ENCODE assay signal across 9 cellular contexts in genomic region chr9:92098638-92099037, GRCh38. TPM values are rescaled to one million over a fixed set of nuclear protein-coding genes. Genes with fewer than 3 reads are reported as not detected.
DNase-seq lines count a peak whose midpoint lies in the region; ATAC-seq and TF ChIP-seq lines count a peak whose summit lies in the region.
"Had no signal": no experiment of that assay in that cellular context is flagged by ENCODE, and none has a peak within 500 bp of the region (broad histone marks: within the 10 kb centered on the region; RNA-seq: fewer than 3 reads in every experiment).

No MANE protein-coding gene starts in this region.

- H3K27me3 Mint-ChIP-seq in activated naive CD4-positive, alpha-beta T cell treated with anti-CD3 and anti-CD28 coated beads, Interleukin-2, amount 50 U/mL, for 24 hours, result no peaks in the 10 kb centered on the region
- no peaks in the 10 kb centered on the region for H3K27me3 Mint-ChIP-seq in activated naive CD4-positive, alpha-beta T cell treated with anti-CD3 and anti-CD28 coated beads for 36 hours (ENCODE audit: low read depth)

- H2AFZ ChIP-seq in mammary epithelial cell (ENCODE audit: low read depth, low read length), result no peak overlapping the region

- no peak overlapping the region for H3K4me3 Mint-ChIP-seq in activated naive CD4-positive, alpha-beta T cell treated with anti-CD3 and anti-CD28 coated beads, Interleukin-2, amount 50 U/mL, for 24 hours
- H3K4me3 Mint-ChIP-seq in activated naive CD4-positive, alpha-beta T cell treated with anti-CD3 and anti-CD28 coated beads for 36 hours, result no peak overlapping the region

- no peak for TF ChIP-seq POLR2A in stomach (IDR thresholded peaks at IDR 0.05)

- peaks cover 30% of the 10 kb centered on the region for H3K36me3 Mint-ChIP-seq in activated naive CD4-positive, alpha-beta T cell treated with anti-CD3 and anti-CD28 coated beads, Interleukin-2, amount 50 U/mL, for 24 hours
- H3K36me3 Mint-ChIP-seq in activated naive CD4-positive, alpha-beta T cell treated with anti-CD3 and anti-CD28 coated beads for 36 hours (ENCODE audit: low read depth), result peaks cover 43% of the 10 kb centered on the region

- no peaks in the 10 kb centered on the region for H4K20me1 ChIP-seq in mammary epithelial cell (ENCODE audit: insufficient read depth, low read length)

- dilution Hi-C loops in mammary epithelial cell (cut with HindIII; ENCODE audit: low sequenced_read_pairs), result no loop called here

- H3K9ac ChIP-seq in mammary epithelial cell (ENCODE audit: insufficient read depth, low read length), result no peak overlapping the region

- H3K27ac ChIP-seq in mammary epithelial cell (ENCODE audit: insufficient read depth, low read depth, low read length) (no peak overlapping the region), stomach (peak overlapping the region in 3 of 5 donors; percentile 52 to 70 (median 69))

- no peaks in the 10 kb centered on the region for H3K27me3 ChIP-seq in mammary epithelial cell (ENCODE audit: insufficient read depth, low read length)
- no peaks in the 10 kb centered on the region for H3K27me3 ChIP-seq in stomach

- H3K9me3 Mint-ChIP-seq in activated naive CD4-positive, alpha-beta T cell treated with anti-CD3 and anti-CD28 coated beads, Interleukin-2, amount 50 U/mL, for 24 hours, result peaks cover 9% of the 10 kb centered on the region
- H3K9me3 Mint-ChIP-seq in activated naive CD4-positive, alpha-beta T cell treated with anti-CD3 and anti-CD28 coated beads for 36 hours, result peaks cover 2% of the 10 kb centered on the region

- peaks cover 66% of the 10 kb centered on the region for H3K4me1 Mint-ChIP-seq in activated naive CD4-positive, alpha-beta T cell treated with anti-CD3 and anti-CD28 coated beads, Interleukin-2, amount 50 U/mL, for 24 hours
- H3K4me1 Mint-ChIP-seq in activated naive CD4-positive, alpha-beta T cell treated with anti-CD3 and anti-CD28 coated beads for 36 hours (ENCODE audit: low read depth), result peaks cover 35% of the 10 kb centered on the region

- peaks cover 70% of the 10 kb centered on the region for H3K79me2 ChIP-seq in mammary epithelial cell (ENCODE audit: insufficient read depth, low read length)

- H3K9me3 ChIP-seq in mammary epithelial cell (replicated peaks; ENCODE audit: insufficient read depth, low read length) (no peaks in the 10 kb centered on the region), stomach (no peaks in the 10 kb centered on the region)

- ATAC-seq in HG03097 (IDR thresholded peaks at IDR 0.05; ENCODE audit: low FRiP score, unreplicated experiment), result peak; percentile 78

- peaks cover 21% of the 10 kb centered on the region for H3K4me1 ChIP-seq in mammary epithelial cell (ENCODE audit: insufficient read depth, low read length)
- peaks cover 0 to 16% (median 4%) of the 10 kb centered on the region in 4 donors for H3K4me1 ChIP-seq in stomach

- in situ Hi-C loops in mammary epithelial cell (cut with MboI; ENCODE audit: low sequenced_read_pairs in 2 of 2), result no loop called here

- whole genome bisulfite sequencing in mammary epithelial cell (ENCODE audit: low coverage, missing lambda C conversion rate), result 100% methylated on average over 1 of the region's 1 CpG
- WGBS in stomach, 5 donors, result 31 to 55% (median 37%) methylated on average over 1 of the region's 1 CpG

- no peak overlapping the region for H3K4me2 ChIP-seq in mammary epithelial cell (ENCODE audit: insufficient read depth, low read depth, low read length)

- TF ChIP-seq EP300 in stomach (IDR thresholded peaks at IDR 0.05), result no peak

- H3K4me3 ChIP-seq in mammary epithelial cell (replicated peaks in 1 of 3; ENCODE audit: insufficient read depth in 1 of 3, low read depth in 2 of 3, low read length in 3 of 3) (no peak overlapping the region), stomach (peak overlapping the region in 2 of 4 donors; percentile 29 to 34)

- TF ChIP-seq CTCF in mammary epithelial cell (conservative IDR thresholded peaks at IDR 0.05 in 1 of 2, IDR thresholded peaks at IDR 0.05 in 1 of 2; ENCODE audit: extremely low read depth in 1 of 2, insufficient read depth in 1 of 2, low read depth in 1 of 2, low read length in 2 of 2) (no peak), stomach (IDR thresholded peaks at IDR 0.05) (no peak)

- DNase-seq in activated naive CD4-positive, alpha-beta T cell treated with anti-CD3 and anti-CD28 coated beads for 36 hours, result no peak
- DNase-seq in mammary epithelial cell (no peak), stomach (no peak), UCSD-AML1 (lab: John Stamatoyannopoulos, UW; ENCODE audit: unreplicated experiment) (no peak), NCI-H1436 treated with DMSO at 0.1 percent for 48 hours (lab: John Stamatoyannopoulos, UW) (no peak), T1000 (lab: John Stamatoyannopoulos, UW) (no peak)
- DNase-seq: SHP77 had no signal

- intact Hi-C loops in activated naive CD4-positive, alpha-beta T cell treated with anti-CD3 and anti-CD28 coated beads for 36 hours (cut with micrococcal nuclease), result no loop called here
- intact Hi-C loops in mammary epithelial cell (cut with micrococcal nuclease) (no loop called here), stomach (cut with DNase I; ENCODE audit: low total_unique reads) (no loop called here)

- CTCF ChIA-PET in activated naive CD4-positive, alpha-beta T cell treated with anti-CD3 and anti-CD28 coated beads for 36 hours (lab: Charles Lee), result no interaction called here
- CTCF ChIA-PET in mammary epithelial cell (lab: Charles Lee; ENCODE audit: low non-redundant PET), result no interaction called here

- H3K36me3 ChIP-seq in mammary epithelial cell (ENCODE audit: insufficient read depth, low read length) (no peaks in the 10 kb centered on the region), stomach (peaks cover 0 to 29% (median 14%) of the 10 kb centered on the region in 4 donors)

- BruUV-seq in mammary epithelial cell (replicated peaks; lab: Mats Ljungman, UMichigan), result TSS peak; percentile 98

- H3K27ac Mint-ChIP-seq in activated naive CD4-positive, alpha-beta T cell treated with anti-CD3 and anti-CD28 coated beads, Interleukin-2, amount 50 U/mL, for 24 hours, result peak overlapping the region; percentile 61
- no peak overlapping the region for H3K27ac Mint-ChIP-seq in activated naive CD4-positive, alpha-beta T cell treated with anti-CD3 and anti-CD28 coated beads for 36 hours

RNA-seq across cellular contexts. Expression of gene SPTLC1, which starts 16.6 kb away (rescaled TPM):
- 10 to 100 TPM; 32.0 to 38.4 TPM for total RNA-seq in activated naive CD4-positive, alpha-beta T cell treated with anti-CD3 and anti-CD28 coated beads for 36 hours
- total RNA-seq in mammary epithelial cell, result 100 to 1,000 TPM in 1 of 2 donors, 10 to 100 TPM in 1; 76.6 to 152 TPM
- polyA plus RNA-seq in mammary epithelial cell, result 60.9 TPM
- 82.1 TPM for polyA minus RNA-seq in mammary epithelial cell
- total RNA-seq in stomach, result 100 to 1,000 TPM in 3 of 5 donors, 10 to 100 TPM in 2; 34.6 to 157 (median 145) TPM
- polyA plus RNA-seq in stomach, result 10 to 100 TPM; 14.4 to 26.1 (median 15.9) TPM
